In the genomic region with DNA sequence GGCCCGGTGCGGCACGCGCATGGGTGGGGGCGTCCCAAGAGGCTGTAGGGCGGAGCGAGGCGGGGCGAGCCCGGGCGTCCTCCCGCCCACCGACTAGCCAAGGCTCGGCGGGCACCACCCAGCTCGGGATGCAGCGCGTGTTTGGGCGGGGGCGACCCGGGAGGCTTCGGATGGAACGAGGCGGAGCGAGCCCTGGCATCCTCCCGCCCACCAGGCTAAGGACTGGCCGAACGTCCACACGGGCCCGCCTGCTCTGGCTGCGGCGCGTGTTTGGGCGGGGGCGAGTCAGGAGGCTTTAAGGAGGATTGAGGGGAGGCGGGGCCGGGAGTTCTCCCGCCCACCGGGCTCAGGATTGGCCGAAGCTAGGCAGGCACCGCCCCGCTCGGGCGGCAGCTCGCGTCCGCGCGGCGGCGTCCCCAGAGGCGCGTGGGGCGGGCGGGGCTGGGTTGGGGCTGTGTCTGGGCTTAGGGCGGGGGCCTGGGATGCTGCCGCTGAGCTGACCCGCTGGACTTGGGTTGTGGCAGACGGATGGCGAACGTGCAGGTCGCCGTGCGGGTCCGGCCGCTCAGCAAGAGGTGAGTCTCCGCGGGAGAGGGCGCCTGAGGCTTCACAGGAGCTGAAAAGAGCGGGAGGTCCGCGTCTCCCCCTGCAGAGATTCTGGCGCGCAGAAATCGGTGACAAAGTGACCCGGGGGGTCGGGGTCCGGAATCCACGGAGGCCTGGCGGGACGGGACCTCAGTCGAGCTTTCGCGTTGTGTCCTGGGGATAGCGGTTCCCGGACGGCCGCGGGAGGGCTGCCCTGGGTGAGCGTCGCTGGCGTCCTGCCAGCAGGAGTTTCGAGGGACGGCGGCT, we compare ENCODE assay signal across 8 cellular contexts.
DNase-seq lines count a peak whose midpoint lies in the region; ATAC-seq lines count a peak whose summit lies in the region.

Gene STARD9, plus strand, starts transcription at position 419 of the 852 bp plus-strand sequence. Its CDS starts 110 bp downstream, at position 529.

- peak within 1 kb of the TSS; percentile 89 for H3K27ac Mint-ChIP-seq in activated naive CD4-positive, alpha-beta T cell treated with anti-CD3 and anti-CD28 coated beads, Interleukin-2, amount 10 ng/mL, durations not matched to agents 7 days and 5 days

- H3K9ac ChIP-seq in SK-N-MC (ENCODE audit: insufficient read length): peak within 1 kb of the TSS; percentile 80

- H3K36me3 Mint-ChIP-seq in activated naive CD4-positive, alpha-beta T cell treated with anti-CD3 and anti-CD28 coated beads, Interleukin-2, amount 10 ng/mL, durations not matched to agents 7 days and 5 days: peaks cover 5% of the 10 kb centered on the region

- CTCF ChIA-PET in activated naive CD4-positive, alpha-beta T cell treated with anti-CD3 and anti-CD28 coated beads, Interleukin-2, amount 10 ng/mL, durations not matched to agents 7 days and 5 days (lab: Charles Lee): interaction anchor here (0.6 to 1.1 kb wide), 5 partner anchors 12 to 27 kb away, joined by 3 read pairs; partner anchors contain the start of genes HAUS2 and LRRC57

- peaks cover 56% of the 10 kb centered on the region for H3K27me3 Mint-ChIP-seq in activated naive CD4-positive, alpha-beta T cell treated with anti-CD3 and anti-CD28 coated beads, Interleukin-2, amount 10 ng/mL, durations not matched to agents 7 days and 5 days

- peaks cover 43% of the 10 kb centered on the region for H3K4me1 Mint-ChIP-seq in activated naive CD4-positive, alpha-beta T cell treated with anti-CD3 and anti-CD28 coated beads, Interleukin-2, amount 10 ng/mL, durations not matched to agents 7 days and 5 days

- peak within 1 kb of the TSS; percentile 74 for H3K4me3 ChIP-seq in GM08714 (ENCODE audit: low read length)
- peak within 1 kb of the TSS; percentile 88 for H3K4me3 ChIP-seq in SK-N-MC

- ATAC-seq in HG02588 (IDR thresholded peaks at IDR 0.05; ENCODE audit: unreplicated experiment): peak; percentile 90

- H3K9me3 ChIP-seq in SK-N-MC (ENCODE audit: low read depth, low read length): no peaks in the 10 kb centered on the region

- no peaks in the 10 kb centered on the region for H3K36me3 ChIP-seq in SK-N-MC (ENCODE audit: insufficient read depth, low read length)

- peak within 1 kb of the TSS; percentile 89 for H3K4me3 Mint-ChIP-seq in activated naive CD4-positive, alpha-beta T cell treated with anti-CD3 and anti-CD28 coated beads, Interleukin-2, amount 10 ng/mL, durations not matched to agents 7 days and 5 days

- 0 out of 2 replicates have a peak within 1 kb of the TSS, but pooled peaks have one; percentile 23 for H3K27ac ChIP-seq in SK-N-MC

- H3K9me3 Mint-ChIP-seq in activated naive CD4-positive, alpha-beta T cell treated with anti-CD3 and anti-CD28 coated beads, Interleukin-2, amount 10 ng/mL, durations not matched to agents 7 days and 5 days: no peaks in the 10 kb centered on the region

- DNase-seq in NCI-H1048 (lab: John Stamatoyannopoulos, UW): peak; percentile 92
- peak; percentile 42 for DNase-seq in SK-N-MC (ENCODE audit: low read depth, low spot score)
- peak; percentile 97 for DNase-seq in activated naive CD4-positive, alpha-beta T cell treated with anti-CD3 and anti-CD28 coated beads, Interleukin-2, amount 10 ng/mL, durations not matched to agents 7 days and 5 days
- peak; percentile 99 for DNase-seq in globus pallidus (ENCODE audit: low spot score)
- DNase-seq in nucleus accumbens (lab: John Stamatoyannopoulos, UW): peak; percentile 80 to 99 (median 97)
- DNase-seq in superior temporal gyrus (ENCODE audit: extremely low spot score): peak; percentile 98

Comparison
In these comparisons a context has a peak if more than half of its experiments do, and no peak if none do; other contexts are left out.
1. Peak in every context shown above with its lines: DNase-seq, ATAC-seq, H3K4me3 ChIP-seq and H3K27ac ChIP-seq.
2. DNase-seq: peak in every context shown above with its lines; median percentile 99 in globus pallidus; 98 in superior temporal gyrus; 97 in activated naive CD4-positive, alpha-beta T cell treated with anti-CD3 and anti-CD28 coated beads, Interleukin-2, amount 10 ng/mL, durations not matched to agents 7 days and 5 days; 97 in nucleus accumbens; 92 in NCI-H1048; 42 in SK-N-MC.